Comparison of ENCODE assay signal across 14 cellular contexts in the genomic region with DNA sequence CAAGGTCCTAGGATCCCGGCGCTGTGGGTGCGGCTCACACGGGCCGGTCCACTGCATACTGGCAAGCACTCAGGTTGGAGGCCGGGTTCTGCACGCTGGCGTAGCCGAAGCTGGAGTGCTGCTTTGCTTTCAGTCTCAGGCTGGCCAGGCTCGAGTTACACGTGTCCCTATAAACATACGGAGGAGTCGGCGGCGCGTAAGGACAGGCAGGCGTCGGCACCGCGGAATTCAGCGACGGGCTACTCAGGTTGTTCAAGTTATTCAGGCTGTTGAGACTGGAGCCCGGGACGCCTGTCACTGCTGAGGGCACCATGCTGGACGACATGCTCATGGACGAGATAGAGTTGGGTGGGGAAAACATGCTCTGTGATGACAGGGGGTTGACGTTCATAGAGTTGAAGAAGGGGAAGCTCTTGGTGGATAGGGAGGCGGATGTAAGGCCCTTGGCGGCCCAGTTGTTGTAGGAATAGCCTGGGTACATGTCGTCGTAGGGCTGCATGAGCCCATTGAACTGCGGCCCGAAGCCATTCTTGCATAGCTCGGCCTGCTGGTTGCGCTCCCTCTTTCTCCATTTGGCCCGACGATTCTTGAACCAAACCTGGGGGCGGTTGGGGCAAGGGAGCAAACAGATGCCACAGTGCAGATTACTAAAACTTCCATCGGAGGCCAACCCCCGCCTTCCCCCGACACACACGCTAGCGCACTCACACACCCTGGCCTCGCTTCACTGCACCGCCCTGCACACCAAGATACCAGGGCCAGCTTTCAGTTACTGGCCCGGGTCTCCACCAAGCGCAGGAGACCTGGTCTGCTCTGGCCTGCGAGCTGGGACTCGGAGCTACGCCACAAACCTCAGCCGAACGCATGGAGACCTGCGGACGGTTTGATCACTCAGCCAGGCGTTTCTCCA. TPM values are rescaled to one million over a fixed set of nuclear protein-coding genes. Genes with fewer than 3 reads are reported as not detected.
A peak's percentile ranks its signal among the peaks of the same experiment; 100 is the strongest.
DNase-seq lines count a peak whose midpoint lies in the region; ATAC-seq, FAIRE-seq and TF ChIP-seq lines count a peak whose summit lies in the region.
"Had no signal": no experiment of that assay in that cellular context is flagged by ENCODE, and none has a peak within 500 bp of the region (broad histone marks: within the 10 kb centered on the region; RNA-seq: fewer than 3 reads in every experiment).

No MANE protein-coding gene starts in this region.

- no peaks in the 10 kb centered on the region for H3K36me3 ChIP-seq in astrocyte (ENCODE audit: insufficient read depth, low read length)
- no peaks in the 10 kb centered on the region for H3K36me3 ChIP-seq in stomach smooth muscle (ENCODE audit: control insufficient read depth in 2 of 2, insufficient read depth in 2 of 2, low read length in 2 of 2)
- H3K36me3 ChIP-seq: WERI-Rb-1 had no signal

- peaks cover 18% of the 10 kb centered on the region for H3K4me1 Mint-ChIP-seq in activated T-cell treated with anti-CD3 and anti-CD28 coated beads, Interleukin-2, amount 50 U/mL, for 4 hours (ENCODE audit: low read depth)
- peaks cover 2% of the 10 kb centered on the region for H3K4me1 Mint-ChIP-seq in astrocyte (ENCODE audit: low read depth, unreplicated experiment)

- H3K4me3 ChIP-seq in astrocyte (ENCODE audit: insufficient read depth, low read depth, low read length) (no peak overlapping the region), lower leg skin (ENCODE audit: low read depth, poor library complexity, severe bottlenecking) (peak overlapping the region; percentile 3), stomach smooth muscle (ENCODE audit: low read length in 2 of 2) (peak overlapping the region in 1 of 2 donors; percentile 59)

- no peaks in the 10 kb centered on the region for H3K36me3 Mint-ChIP-seq in activated T-cell treated with anti-CD3 and anti-CD28 coated beads, Interleukin-2, amount 50 U/mL, for 4 hours (ENCODE audit: insufficient read depth)
- H3K36me3 Mint-ChIP-seq in astrocyte (ENCODE audit: low read depth, unreplicated experiment), result peaks cover 20% of the 10 kb centered on the region

- H3K27me3 ChIP-seq in astrocyte (ENCODE audit: insufficient read depth, low read length) (peaks cover 97% of the 10 kb centered on the region), stomach smooth muscle (ENCODE audit: control insufficient read depth in 1 of 2, insufficient read depth in 2 of 2, low read length in 2 of 2) (peaks cover 67 to 92% of the 10 kb centered on the region in 2 donors)

- H3K27me3 Mint-ChIP-seq in activated T-cell treated with anti-CD3 and anti-CD28 coated beads, Interleukin-2, amount 50 U/mL, for 4 hours (ENCODE audit: low read depth), result peaks cover 92% of the 10 kb centered on the region
- H3K27me3 Mint-ChIP-seq in astrocyte (ENCODE audit: low read depth, unreplicated experiment), result peaks cover 81% of the 10 kb centered on the region

- H3K4me1 ChIP-seq in astrocyte (ENCODE audit: insufficient read depth, low read length), result peaks cover 14% of the 10 kb centered on the region
- peaks cover 36% of the 10 kb centered on the region for H3K4me1 ChIP-seq in stomach smooth muscle (ENCODE audit: control insufficient read depth, insufficient read depth, low read length)

- no peak overlapping the region for H3K9ac ChIP-seq in astrocyte (ENCODE audit: low read length)
- no peak overlapping the region for H3K9ac ChIP-seq in stomach smooth muscle (ENCODE audit: low read length in 2 of 2)

- no peak for TF ChIP-seq POLR2A in lower leg skin (IDR thresholded peaks at IDR 0.05)

- no peak overlapping the region for H3K27ac ChIP-seq in astrocyte (ENCODE audit: low read depth, low read length)
- H3K27ac ChIP-seq in stomach smooth muscle (ENCODE audit: low read length), result peak overlapping the region; percentile 18
- H3K27ac ChIP-seq: WERI-Rb-1 had no signal

- FAIRE-seq in astrocyte (lab: Jason Lieb, UNC), result no peak

- DNase-seq in activated T-cell treated with anti-CD3 and anti-CD28 coated beads, Interleukin-2, amount 50 U/mL, for 48 hours, result peak; percentile 23 to 27
- no peak for DNase-seq in activated T-cell treated with anti-CD3 and anti-CD28 coated beads, Interleukin-2, amount 50 U/mL, for 4 hours
- DNase-seq in astrocyte (ENCODE audit: low read depth) (no peak), lower leg skin (ENCODE audit: low spot score in 2 of 2) (peak in 1 of 2 donors; percentile 85), NCI-H774 (lab: John Stamatoyannopoulos, UW) (no peak)
- DNase-seq: dermis blood vessel endothelial cell; naive B cell; stimulated activated naive CD4-positive, alpha-beta T cell; WERI-Rb-1 had no signal

- peaks cover 18% of the 10 kb centered on the region for H3K9me3 ChIP-seq in astrocyte (ENCODE audit: insufficient read depth, low read depth, low read length)
- H3K9me3 ChIP-seq in stomach smooth muscle (ENCODE audit: control insufficient read depth in 2 of 2, low read length in 2 of 2), result peaks cover 2 to 3% of the 10 kb centered on the region in 2 donors

- no peak for ATAC-seq in activated T-cell treated with anti-CD3 and anti-CD28 coated beads, Interleukin-2, amount 50 U/mL, for 4 hours
- ATAC-seq in HG03139 (IDR thresholded peaks at IDR 0.05; ENCODE audit: unreplicated experiment) (no peak), GM19452 (IDR thresholded peaks at IDR 0.05; ENCODE audit: unreplicated experiment) (no peak)
- ATAC-seq: Right ventricle myocardium inferior had no signal

- intact Hi-C loops in lower leg skin (cut with DNase I; ENCODE audit: low total_unique reads), result no loop called here

- no peak for TF ChIP-seq CTCF in astrocyte (IDR thresholded peaks at IDR 0.05; ENCODE audit: insufficient read depth, low read depth, low read length)
- no peak for TF ChIP-seq CTCF in lower leg skin (IDR thresholded peaks at IDR 0.05)

- peak overlapping the region; percentile 25 for H3K4me2 ChIP-seq in astrocyte (ENCODE audit: low read length)

- peaks cover 2% of the 10 kb centered on the region for H3K9me3 Mint-ChIP-seq in activated T-cell treated with anti-CD3 and anti-CD28 coated beads, Interleukin-2, amount 50 U/mL, for 4 hours
- H3K9me3 Mint-ChIP-seq in astrocyte (ENCODE audit: unreplicated experiment), result peaks cover 46% of the 10 kb centered on the region

- peak overlapping the region; percentile 23 for H3K27ac Mint-ChIP-seq in astrocyte (ENCODE audit: unreplicated experiment)

- H4K20me1 ChIP-seq in astrocyte (ENCODE audit: insufficient read depth, low read length), result peaks cover 14% of the 10 kb centered on the region

- H3K79me2 ChIP-seq in astrocyte (ENCODE audit: insufficient read depth, low read length), result no peaks in the 10 kb centered on the region

- no peak overlapping the region for H2AFZ ChIP-seq in astrocyte (ENCODE audit: low read depth, low read length)

- WGBS in lower leg skin, 2 donors, result 44 to 48% methylated on average over 47 to 51 of the region's 55 CpGs

- no peak overlapping the region for H3K4me3 Mint-ChIP-seq in activated T-cell treated with anti-CD3 and anti-CD28 coated beads, Interleukin-2, amount 50 U/mL, for 4 hours
- no peak overlapping the region for H3K4me3 Mint-ChIP-seq in astrocyte (ENCODE audit: unreplicated experiment)

RNA-seq across cellular contexts. Expression of gene PITX2, which starts 4.5 kb away (rescaled TPM):
- not detected for total RNA-seq in activated T-cell treated with anti-CD3 and anti-CD28 coated beads, Interleukin-2, amount 50 U/mL, for 4 hours
- total RNA-seq in astrocyte (3.8 and 4.2 TPM in 2 replicates), lower leg skin (1 to 10 TPM in 1 of 4 donors, under 1 TPM in 3; 0.34 to 1.1 (median 0.48) TPM)
- total RNA-seq: dermis blood vessel endothelial cell, G401, Right ventricle myocardium inferior had no signal

Comparison
In these comparisons a context has a peak if more than half of its experiments do, and no peak if none do; other contexts are left out.
1. DNase-seq: peak in activated T-cell treated with anti-CD3 and anti-CD28 coated beads, Interleukin-2, amount 50 U/mL, for 48 hours (2 of 2); none in activated T-cell treated with anti-CD3 and anti-CD28 coated beads, Interleukin-2, amount 50 U/mL, for 4 hours (single experiment), astrocyte (single experiment) and NCI-H774 (single experiment).